In genomic region chr6:26288155-26288554, GRCh38 we compare ENCODE assay signal across 23 cellular contexts.
DNase-seq lines count a peak whose midpoint lies in the region; ATAC-seq, FAIRE-seq and TF ChIP-seq lines count a peak whose summit lies in the region.
"Had no signal": no experiment of that assay in that cellular context is flagged by ENCODE, and none has a peak within 500 bp of the region (broad histone marks: within the 10 kb centered on the region; RNA-seq: fewer than 3 reads in every experiment).

No MANE protein-coding gene starts in this region.

- no peak overlapping the region for H4K91ac ChIP-seq in mesenchymal stem cell (ENCODE audit: low read length)

- no peak overlapping the region for H3K23ac ChIP-seq in mesenchymal stem cell (ENCODE audit: low read length in 2 of 2)

- H3K14ac ChIP-seq in mesenchymal stem cell (ENCODE audit: low read length in 2 of 2) = no peak overlapping the region

- no peaks in the 10 kb centered on the region for H3K9me2 ChIP-seq in OCI-LY7 (ENCODE audit: insufficient read depth, low read length)

- H3K9ac ChIP-seq in mesenchymal stem cell (ENCODE audit: low read length) = no peak overlapping the region
- H3K9ac ChIP-seq: BLaER1 treated with 17β-estradiol and CSF1 and Interleukin-3, amounts not matched to agents 10 nM and 100 nM had no signal

- no peak overlapping the region for H3K4ac ChIP-seq in mesenchymal stem cell (ENCODE audit: low read depth in 1 of 2, low read length in 2 of 2)

- no peak overlapping the region for H3K27ac ChIP-seq in OCI-LY7 (ENCODE audit: low read depth, low read length, poor library complexity, severe bottlenecking)
- H3K27ac ChIP-seq in testis = no peak overlapping the region
- no peak overlapping the region for H3K27ac ChIP-seq in pancreas
- H3K27ac ChIP-seq in mesenchymal stem cell (ENCODE audit: low read length, poor library complexity, severe bottlenecking) = no peak overlapping the region
- H3K27ac ChIP-seq: 22Rv1; BLaER1 treated with 17β-estradiol and CSF1 and Interleukin-3, amounts not matched to agents 10 nM and 100 nM had no signal

- DNase-seq in DMS53 (lab: John Stamatoyannopoulos, UW) (peak; percentile 14), DMS53 treated with DMSO at 0.1 percent for 48 hours (lab: John Stamatoyannopoulos, UW; ENCODE audit: unreplicated experiment) (no peak), Caki2 (ENCODE audit: low read depth) (peak; percentile 33), OCI-LY7 (ENCODE audit: low spot score) (no peak), testis (peak; percentile 46), germinal center (ENCODE audit: low spot score) (no peak), pancreas (no peak), mesenchymal stem cell (no peak)
- DNase-seq: ACHN; AML-193; BE2C; CD4-positive, alpha-beta memory T cell; COR-L47; DMS153; DMS79 treated with DMSO at 0.1 percent for 48 hours; GF-D8; GOT3 had no signal

- H4K20me1 ChIP-seq in OCI-LY7 (ENCODE audit: insufficient read depth, low read length) = no peaks in the 10 kb centered on the region

- H3K4me2 ChIP-seq in OCI-LY7 (ENCODE audit: low read length) = no peak overlapping the region
- H3K4me2 ChIP-seq in mesenchymal stem cell (ENCODE audit: low read length, poor library complexity, severe bottlenecking) = no peak overlapping the region
- H3K4me2 ChIP-seq: BLaER1 treated with 17β-estradiol and CSF1 and Interleukin-3, amounts not matched to agents 10 nM and 100 nM had no signal

- H4K8ac ChIP-seq in mesenchymal stem cell (ENCODE audit: low read length) = no peak overlapping the region

- H3K36me3 ChIP-seq in OCI-LY7 (ENCODE audit: insufficient read depth, low read length) (peaks cover 19% of the 10 kb centered on the region), testis (ENCODE audit: low read depth, missing control alignments) (no peaks in the 10 kb centered on the region), pancreas (no peaks in the 10 kb centered on the region), mesenchymal stem cell (ENCODE audit: control insufficient read depth in 1 of 2, insufficient read depth in 2 of 2, low read depth in 1 of 2, low read length in 2 of 2) (no peaks in the 10 kb centered on the region)
- H3K36me3 ChIP-seq: BE2C, HAP-1 had no signal

- TF ChIP-seq POLR2A in testis (IDR thresholded peaks at IDR 0.05) = no peak

- H3K9me3 ChIP-seq in OCI-LY7 (ENCODE audit: low read length) (peaks cover 15% of the 10 kb centered on the region), testis (no peaks in the 10 kb centered on the region), pancreas (no peaks in the 10 kb centered on the region), mesenchymal stem cell (ENCODE audit: control insufficient read depth, low read length) (no peaks in the 10 kb centered on the region)
- H3K9me3 ChIP-seq: BE2C, HAP-1 had no signal

- H2BK12ac ChIP-seq in mesenchymal stem cell (ENCODE audit: low read length in 2 of 2) = no peak overlapping the region

- in situ Hi-C loops in Caki2 (cut with HindIII; ENCODE audit: low pct_unique_long_range_greater_than_20kb, low sequenced_read_pairs) = no loop called here

- ATAC-seq in pancreas = no peak

- TSS peak; percentile 4 for BruUV-seq in OCI-LY7 (replicated peaks; lab: Mats Ljungman, UMichigan)

- H2BK15ac ChIP-seq in mesenchymal stem cell (ENCODE audit: low read depth, poor library complexity, severe bottlenecking) = no peak overlapping the region

- no peak overlapping the region for H2AK5ac ChIP-seq in mesenchymal stem cell (ENCODE audit: low read length, severe bottlenecking)

- no peak for TF ChIP-seq CTCF in OCI-LY7 (conservative IDR thresholded peaks at IDR 0.05; ENCODE audit: low read length)
- TF ChIP-seq CTCF in testis (IDR thresholded peaks at IDR 0.05) = no peak
- TF ChIP-seq CTCF in pancreas (IDR thresholded peaks at IDR 0.05) = no peak

- H3K4me3 ChIP-seq in OCI-LY7 (ENCODE audit: low read depth, low read length, poor library complexity, severe bottlenecking) (no peak overlapping the region), testis (no peak overlapping the region), pancreas (no peak overlapping the region), mesenchymal stem cell (ENCODE audit: insufficient read depth in 1 of 2, low read depth in 1 of 2, low read length in 2 of 2) (no peak overlapping the region)
- H3K4me3 ChIP-seq: HAP-1 had no signal

- H2BK120ac ChIP-seq in mesenchymal stem cell (ENCODE audit: low read depth, low read length) = no peak overlapping the region

- H3K27me3 ChIP-seq in testis (no peaks in the 10 kb centered on the region), pancreas (no peaks in the 10 kb centered on the region), mesenchymal stem cell (ENCODE audit: control insufficient read depth in 1 of 2, insufficient read depth in 1 of 2, low read length in 2 of 2) (no peaks in the 10 kb centered on the region)
- H3K27me3 ChIP-seq: BE2C; BLaER1 treated with 17β-estradiol and CSF1 and Interleukin-3, amounts not matched to agents 10 nM and 100 nM had no signal

- H3K18ac ChIP-seq in mesenchymal stem cell (ENCODE audit: low read depth in 1 of 2, low read length in 2 of 2) = no peak overlapping the region

- CTCF ChIA-PET in OCI-LY7 (lab: Charles Lee; ENCODE audit: unreplicated experiment) = no interaction called here

- H3K79me1 ChIP-seq in mesenchymal stem cell (replicated peaks; ENCODE audit: low read length, poor library complexity, severe bottlenecking) = peaks cover 2% of the 10 kb centered on the region

- WGBS in testis, 2 donors = 58 to 74% methylated on average over 6 of the region's 6 CpGs
- WGBS in pancreas, 2 donors = 78 to 85% methylated on average over 6 of the region's 6 CpGs
- 92% methylated on average over 5 of the region's 6 CpGs for WGBS in mesenchymal stem cell

- POLR2A ChIA-PET in OCI-LY7 (lab: Charles Lee) = interaction anchor here (0.6 to 1.9 kb wide), 3 partner anchors 18 to 1535 kb away, joined by 3 to 6 read pairs (median 3); no protein-coding TSS in a partner anchor

- no peak overlapping the region for H2BK5ac ChIP-seq in mesenchymal stem cell (ENCODE audit: low read depth, low read length, poor library complexity, severe bottlenecking)

- H3K79me2 ChIP-seq in OCI-LY7 (ENCODE audit: insufficient read depth, low read depth, low read length) = peaks cover 4% of the 10 kb centered on the region; the same call in 1 of the 2 replicates

- intact Hi-C loops in OCI-LY7 (cut with micrococcal nuclease; ENCODE audit: unreplicated experiment) (no loop called here), testis (cut with DNase I; ENCODE audit: low total_unique reads) (no loop called here), pancreas (cut with DNase I) (no loop called here)

- H3K4me1 ChIP-seq in OCI-LY7 (ENCODE audit: insufficient read depth, low read length, poor library complexity, severe bottlenecking) = peaks cover 17% of the 10 kb centered on the region
- H3K4me1 ChIP-seq in testis = no peaks in the 10 kb centered on the region
- peaks cover 0 to 4% (median 0%) of the 10 kb centered on the region in 3 donors for H3K4me1 ChIP-seq in pancreas
- H3K4me1 ChIP-seq in mesenchymal stem cell (ENCODE audit: control insufficient read depth, insufficient read depth, low read depth, low read length) = peaks cover 3% of the 10 kb centered on the region
- H3K4me1 ChIP-seq: BE2C had no signal

- FAIRE-seq in pancreas (lab: Jason Lieb, UNC) = no peak
- FAIRE-seq: A204.1, GM12891, H54 had no signal

- no peak overlapping the region for H2AFZ ChIP-seq in OCI-LY7 (ENCODE audit: low read length)
- H2AFZ ChIP-seq in mesenchymal stem cell (ENCODE audit: low read depth, low read length) = no peak overlapping the region

Comparison
In these comparisons a context has a peak if more than half of its experiments do, and no peak if none do; other contexts are left out.
1. DNase-seq: peak in DMS53 (single experiment), Caki2 (single experiment) and testis (single experiment); none in DMS53 treated with DMSO at 0.1 percent for 48 hours (single experiment), OCI-LY7 (single experiment), germinal center (single experiment), pancreas (0 of 6) and mesenchymal stem cell (single experiment).